26 cellular contexts compared by ENCODE assay signal in genomic region chr1:28297826-28298225, GRCh38. TPM values are rescaled to one million over a fixed set of nuclear protein-coding genes. Genes with fewer than 3 reads are reported as not detected.
DNase-seq lines count a peak whose midpoint lies in the region; ATAC-seq and TF ChIP-seq lines count a peak whose summit lies in the region.
"Had no signal": no experiment of that assay in that cellular context is flagged by ENCODE, and none has a peak within 500 bp of the region (broad histone marks: within the 10 kb centered on the region; RNA-seq: fewer than 3 reads in every experiment).

No MANE protein-coding gene starts in this region.

- peaks cover 36% of the 10 kb centered on the region for H3K27me3 Mint-ChIP-seq in activated naive CD4-positive, alpha-beta T cell treated with anti-CD3 and anti-CD28 coated beads, Interleukin-2, amount 10 ng/mL, durations not matched to agents 7 days and 5 days
- H3K27me3 Mint-ChIP-seq in activated CD8-positive, alpha-beta T cell treated with anti-CD3 and anti-CD28 coated beads for 36 hours = peaks cover 7% of the 10 kb centered on the region

- no peaks in the 10 kb centered on the region for H3K9me3 Mint-ChIP-seq in activated naive CD4-positive, alpha-beta T cell treated with anti-CD3 and anti-CD28 coated beads, Interleukin-2, amount 50 U/mL, for 72 hours
- no peaks in the 10 kb centered on the region for H3K9me3 Mint-ChIP-seq in activated naive CD4-positive, alpha-beta T cell treated with anti-CD3 and anti-CD28 coated beads, Interleukin-2, amount 10 ng/mL, durations not matched to agents 7 days and 5 days
- H3K9me3 Mint-ChIP-seq in activated CD8-positive, alpha-beta T cell treated with anti-CD3 and anti-CD28 coated beads for 36 hours = no peaks in the 10 kb centered on the region
- H3K9me3 Mint-ChIP-seq: activated CD4-positive, alpha-beta T cell treated with anti-CD3 and anti-CD28 coated beads, Interleukin-2, amount 10 ng/mL, durations not matched to agents 24 days and 14 days; central memory CD8-positive, alpha-beta T cell; GM23338 had no signal

- BruUV-seq in A673 (replicated peaks; lab: Mats Ljungman, UMichigan) = no TSS peak

- no peak overlapping the region for H3K27ac Mint-ChIP-seq in activated naive CD4-positive, alpha-beta T cell treated with anti-CD3 and anti-CD28 coated beads, Interleukin-2, amount 50 U/mL, for 72 hours
- H3K27ac Mint-ChIP-seq in activated naive CD4-positive, alpha-beta T cell treated with anti-CD3 and anti-CD28 coated beads, Interleukin-2, amount 10 ng/mL, durations not matched to agents 7 days and 5 days = no peak overlapping the region
- H3K27ac Mint-ChIP-seq in activated CD8-positive, alpha-beta T cell treated with anti-CD3 and anti-CD28 coated beads for 36 hours = no peak overlapping the region
- H3K27ac Mint-ChIP-seq: activated CD4-positive, alpha-beta T cell treated with anti-CD3 and anti-CD28 coated beads, Interleukin-2, amount 10 ng/mL, durations not matched to agents 24 days and 14 days had no signal

- no peaks in the 10 kb centered on the region for H3K27me3 ChIP-seq in A673 (replicated peaks; ENCODE audit: insufficient read depth, low read depth, low read length, poor library complexity)
- H3K27me3 ChIP-seq: ascending aorta, right atrium auricular region, uterus had no signal

- H3K4me3 Mint-ChIP-seq in activated naive CD4-positive, alpha-beta T cell treated with anti-CD3 and anti-CD28 coated beads, Interleukin-2, amount 10 ng/mL, durations not matched to agents 7 days and 5 days = no peak overlapping the region
- H3K4me3 Mint-ChIP-seq in activated CD8-positive, alpha-beta T cell treated with anti-CD3 and anti-CD28 coated beads for 36 hours = no peak overlapping the region
- H3K4me3 Mint-ChIP-seq: activated CD4-positive, alpha-beta T cell treated with anti-CD3 and anti-CD28 coated beads, Interleukin-2, amount 10 ng/mL, durations not matched to agents 24 days and 14 days; central memory CD8-positive, alpha-beta T cell; GM23338 had no signal

- H3K27ac ChIP-seq in A673 (ENCODE audit: low read depth, low read length, poor library complexity, severe bottlenecking) = no peak overlapping the region
- H3K27ac ChIP-seq: ascending aorta, dorsolateral prefrontal cortex, right atrium auricular region had no signal

- H3K36me3 Mint-ChIP-seq in activated naive CD4-positive, alpha-beta T cell treated with anti-CD3 and anti-CD28 coated beads, Interleukin-2, amount 50 U/mL, for 72 hours = no peaks in the 10 kb centered on the region
- H3K36me3 Mint-ChIP-seq in activated naive CD4-positive, alpha-beta T cell treated with anti-CD3 and anti-CD28 coated beads, Interleukin-2, amount 10 ng/mL, durations not matched to agents 7 days and 5 days = no peaks in the 10 kb centered on the region
- H3K36me3 Mint-ChIP-seq in activated CD8-positive, alpha-beta T cell treated with anti-CD3 and anti-CD28 coated beads for 36 hours (ENCODE audit: low read depth) = no peaks in the 10 kb centered on the region

- intact Hi-C loops in activated CD8-positive, alpha-beta T cell treated with anti-CD3 and anti-CD28 coated beads for 36 hours (cut with micrococcal nuclease) = no loop called here
- intact Hi-C loops in A673 (cut with micrococcal nuclease; ENCODE audit: unreplicated experiment) = no loop called here

- H3K4me1 ChIP-seq in A673 (ENCODE audit: insufficient read depth, low read length, poor library complexity, severe bottlenecking) = peaks cover 7% of the 10 kb centered on the region
- H3K4me1 ChIP-seq: ascending aorta, right atrium auricular region, uterus had no signal

- no peaks in the 10 kb centered on the region for H3K9me3 ChIP-seq in A673 (ENCODE audit: low read depth, low read length, poor library complexity, severe bottlenecking)
- H3K9me3 ChIP-seq: A549, ascending aorta, right atrium auricular region, uterus had no signal

- H3K4me3 ChIP-seq in A673 (ENCODE audit: low read depth, low read length, poor library complexity, severe bottlenecking) = no peak overlapping the region
- H3K4me3 ChIP-seq: A549, ascending aorta, dorsolateral prefrontal cortex, GM23338, lung, right atrium auricular region, uterus had no signal

- H3K4me1 Mint-ChIP-seq in activated naive CD4-positive, alpha-beta T cell treated with anti-CD3 and anti-CD28 coated beads, Interleukin-2, amount 10 ng/mL, durations not matched to agents 7 days and 5 days = peaks cover 7% of the 10 kb centered on the region
- peaks cover 6% of the 10 kb centered on the region for H3K4me1 Mint-ChIP-seq in activated CD8-positive, alpha-beta T cell treated with anti-CD3 and anti-CD28 coated beads for 36 hours (ENCODE audit: low read depth)
- H3K4me1 Mint-ChIP-seq: central memory CD8-positive, alpha-beta T cell had no signal

- ATAC-seq in activated naive CD4-positive, alpha-beta T cell treated with anti-CD3 and anti-CD28 coated beads, Interleukin-2, amount 50 U/mL, for 72 hours = peak; percentile 52 to 95
- ATAC-seq in HG02973 (IDR thresholded peaks at IDR 0.05; ENCODE audit: unreplicated experiment) = peak; percentile 53
- peak; percentile 61 for ATAC-seq in activated CD8-positive, alpha-beta T cell treated with anti-CD3 and anti-CD28 coated beads for 36 hours
- peak; percentile 52 for ATAC-seq in stimulated activated naive CD8-positive, alpha-beta T cell treated with anti-CD3 and anti-CD28 coated beads, Interleukin-15, Interleukin-2, amounts not matched to agents 100 U/mL and 50 U/mL, for 24 hours
- ATAC-seq: GM23338, Right ventricle myocardium inferior had no signal

- no peak for TF ChIP-seq CTCF in activated CD8-positive, alpha-beta T cell treated with anti-CD3 and anti-CD28 coated beads for 36 hours (IDR thresholded peaks at IDR 0.05)
- no peak for TF ChIP-seq CTCF in A673 (conservative IDR thresholded peaks at IDR 0.05; ENCODE audit: low read depth, low read length)

- no peak for DNase-seq in activated naive CD4-positive, alpha-beta T cell treated with anti-CD3 and anti-CD28 coated beads, Interleukin-2, amount 50 U/mL, for 72 hours (ENCODE audit: low spot score in 2 of 2)
- DNase-seq in activated naive CD4-positive, alpha-beta T cell treated with anti-CD3 and anti-CD28 coated beads, Interleukin-2, amount 10 ng/mL, durations not matched to agents 7 days and 5 days = no peak
- DNase-seq in activated CD8-positive, alpha-beta T cell treated with anti-CD3 and anti-CD28 coated beads for 36 hours = peak; percentile 54
- DNase-seq in stimulated activated naive CD8-positive, alpha-beta T cell treated with anti-CD3 and anti-CD28 coated beads, Interleukin-15, Interleukin-2, amounts not matched to agents 100 U/mL and 50 U/mL, for 24 hours = peak; percentile 10
- no peak for DNase-seq in islet precursor cell
- no peak for DNase-seq in NCI-H2029 treated with DMSO at 0.1 percent for 48 hours (lab: John Stamatoyannopoulos, UW)
- no peak for DNase-seq in A673 (ENCODE audit: low spot score)
- DNase-seq: activated CD4-positive, alpha-beta T cell treated with anti-CD3 and anti-CD28 coated beads, Interleukin-2, amount 10 ng/mL, durations not matched to agents 24 days and 14 days; activated naive CD4-positive, alpha-beta T cell treated with Interleukin-2 at 50 U/mL for 16 hours; activated T-cell treated with anti-CD3 and anti-CD28 coated beads for 4 hours; Calu3; dorsolateral prefrontal cortex; EL; foreskin fibroblast; NCI-H1436; NCI-H524 treated with DMSO at 0.1 percent for 48 hours; stimulated activated CD4-positive, alpha-beta T cell treated with anti-CD3 and anti-CD28 coated beads, Interleukin-12 subunit alpha, Interleukin-12 subunit beta, amount 100 ng/mL, for 4 hours; uterus had no signal

- CTCF ChIA-PET in activated naive CD4-positive, alpha-beta T cell treated with anti-CD3 and anti-CD28 coated beads, Interleukin-2, amount 10 ng/mL, durations not matched to agents 7 days and 5 days (lab: Charles Lee) = no interaction called here
- CTCF ChIA-PET in activated CD8-positive, alpha-beta T cell treated with anti-CD3 and anti-CD28 coated beads for 36 hours (lab: Charles Lee) = interaction anchor here (1.5 kb wide), 1 partner anchor 49 kb away, joined by 6 read pairs; no protein-coding TSS in a partner anchor
- CTCF ChIA-PET in A673 (lab: Charles Lee) = no interaction called here

- no peaks in the 10 kb centered on the region for H3K36me3 ChIP-seq in A673 (ENCODE audit: insufficient read depth, low read length, poor library complexity, severe bottlenecking)
- H3K36me3 ChIP-seq: ascending aorta, right atrium auricular region, uterus had no signal

- POLR2A ChIA-PET in activated CD8-positive, alpha-beta T cell treated with anti-CD3 and anti-CD28 coated beads for 36 hours (lab: Charles Lee) = no interaction called here
- POLR2A ChIA-PET in A673 (lab: Charles Lee; ENCODE audit: low non-redundant PET) = no interaction called here

RNA-seq across cellular contexts. Expression of gene MED18, which starts 31.0 kb away (rescaled TPM):
- total RNA-seq in activated naive CD4-positive, alpha-beta T cell treated with anti-CD3 and anti-CD28 coated beads, Interleukin-2, amount 50 U/mL, for 72 hours = 10 to 100 TPM; 17.1 to 19.1 TPM
- total RNA-seq in activated CD8-positive, alpha-beta T cell treated with anti-CD3 and anti-CD28 coated beads for 36 hours = 10 to 100 TPM; 14.9 to 18.9 TPM
- 12.1 and 13.9 TPM in 2 replicates for total RNA-seq in A673 (2021)

RNA-seq across cellular contexts. Expression of gene SESN2, which starts 38.5 kb away (rescaled TPM):
- total RNA-seq in activated naive CD4-positive, alpha-beta T cell treated with anti-CD3 and anti-CD28 coated beads, Interleukin-2, amount 50 U/mL, for 72 hours = 10 to 100 TPM; 16.7 to 38.7 TPM
- total RNA-seq in activated CD8-positive, alpha-beta T cell treated with anti-CD3 and anti-CD28 coated beads for 36 hours = 10 to 100 TPM; 26.0 to 27.4 TPM
- total RNA-seq in A673 (2021) = 15.7 and 19.8 TPM in 2 replicates

Comparison
In these comparisons a context has a peak if more than half of its experiments do, and no peak if none do; other contexts are left out.
1. DNase-seq: peak in activated CD8-positive, alpha-beta T cell treated with anti-CD3 and anti-CD28 coated beads for 36 hours (single experiment) and stimulated activated naive CD8-positive, alpha-beta T cell treated with anti-CD3 and anti-CD28 coated beads, Interleukin-15, Interleukin-2, amounts not matched to agents 100 U/mL and 50 U/mL, for 24 hours (single experiment); none in activated naive CD4-positive, alpha-beta T cell treated with anti-CD3 and anti-CD28 coated beads, Interleukin-2, amount 50 U/mL, for 72 hours (0 of 2), activated naive CD4-positive, alpha-beta T cell treated with anti-CD3 and anti-CD28 coated beads, Interleukin-2, amount 10 ng/mL, durations not matched to agents 7 days and 5 days (single experiment), islet precursor cell (single experiment), NCI-H2029 treated with DMSO at 0.1 percent for 48 hours (single experiment) and A673 (single experiment).
2. Peak in every context shown above with its lines, with median percentiles within 50 percentile points of each other: ATAC-seq.